In the genomic region with DNA sequence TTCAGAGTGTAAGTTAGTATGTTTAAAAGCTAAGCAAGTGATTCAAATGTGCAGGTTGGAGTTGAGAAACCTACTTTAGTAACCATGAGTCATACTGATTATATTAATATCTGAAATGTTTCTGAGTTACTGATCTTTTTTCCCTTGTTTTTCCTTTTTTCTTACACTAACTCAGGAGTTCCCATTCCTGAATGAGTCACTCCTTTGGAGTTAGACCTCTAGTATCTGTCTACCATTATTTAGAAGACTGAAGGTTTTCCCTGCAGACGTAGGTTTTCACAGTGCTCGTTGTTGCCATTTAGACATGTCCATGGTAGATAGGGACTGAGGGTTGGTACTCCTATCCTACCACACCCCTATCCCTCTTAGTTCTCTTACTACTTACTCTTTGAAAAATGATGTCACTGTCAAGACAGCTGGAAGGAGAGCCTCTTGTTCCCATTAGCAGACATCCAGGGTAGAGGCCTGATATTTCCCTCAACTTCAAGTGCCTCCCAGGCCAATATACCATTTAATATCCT, we compare ENCODE assay signal across 16 cellular contexts. TPM values are rescaled to one million over a fixed set of nuclear protein-coding genes. Genes with fewer than 3 reads are reported as not detected.
DNase-seq lines count a peak whose midpoint lies in the region; ATAC-seq lines count a peak whose summit lies in the region.
"Had no signal": no experiment of that assay in that cellular context is flagged by ENCODE, and none has a peak within 500 bp of the region (broad histone marks: within the 10 kb centered on the region; RNA-seq: fewer than 3 reads in every experiment).

No MANE protein-coding gene starts in this region.

- peak overlapping the region; percentile 14 for H3K27ac ChIP-seq in SJSA1
- H3K27ac ChIP-seq: testis had no signal

- peaks cover 26% of the 10 kb centered on the region for H3K36me3 ChIP-seq in SJSA1

- no peaks in the 10 kb centered on the region for H3K9me3 ChIP-seq in SJSA1 (replicated peaks)
- H3K9me3 ChIP-seq: testis had no signal

- no peak overlapping the region for H3K4me3 ChIP-seq in SJSA1
- H3K4me3 ChIP-seq: testis had no signal

- peak; percentile 86 for DNase-seq in ELR (ENCODE audit: low read depth)
- DNase-seq in SJSA1 (ENCODE audit: low read depth in 1 of 2, low spot score in 2 of 2): peak in 1 of 2 experiments; percentile 49
- peak; percentile 59 for DNase-seq in fibroblast of gingiva (ENCODE audit: low read depth)
- DNase-seq in putamen (ENCODE audit: low spot score): peak; percentile 46
- DNase-seq in GOT3 (lab: John Stamatoyannopoulos, UW): no peak
- DNase-seq: activated CD4-positive, alpha-beta memory T cell treated with anti-CD3 and anti-CD28 coated beads, Interleukin-2, amount 10 ng/mL, durations not matched to agents 7 days and 5 days; DMS 273 treated with DMSO at 0.1 percent for 48 hours; NCI-H1694; NK-92 treated with Interleukin-12 subunit alpha and Interleukin-12 subunit beta, amount 100 ng/mL, for 24 hours; nucleus accumbens; T-helper 17 cell; testis had no signal

- H3K4me1 ChIP-seq in SJSA1 (replicated peaks): peaks cover 39% of the 10 kb centered on the region
- H3K4me1 ChIP-seq: testis had no signal

- ATAC-seq in GM21576 (IDR thresholded peaks at IDR 0.05; ENCODE audit: unreplicated experiment) (no peak), HG02642 (IDR thresholded peaks at IDR 0.05; ENCODE audit: poor library complexity, unreplicated experiment) (no peak)
- ATAC-seq in activated CD4-positive, CD25-positive, alpha-beta regulatory T cell treated with anti-CD3 and anti-CD28 coated beads, Interleukin-2, amount 50 U/mL, for 24 hours: no peak
- ATAC-seq: activated naive CD4-positive, alpha-beta T cell treated with anti-CD3 and anti-CD28 coated beads, Interleukin-2, amount 50 U/mL, for 72 hours; T-helper 17 cell had no signal

- no peaks in the 10 kb centered on the region for H3K27me3 ChIP-seq in SJSA1 (replicated peaks)
- H3K27me3 ChIP-seq: testis had no signal

RNA-seq across cellular contexts. Expression of a gene that starts 20.2 kb away (rescaled TPM):
- 19.8 and 45.6 TPM in 2 replicates for total RNA-seq in SJSA1 (2014; rRNA removed; shearing (Covaris generic))

RNA-seq across cellular contexts. Expression of a gene that starts 47.2 kb away (rescaled TPM):
- 84.6 and 101 TPM in 2 replicates for total RNA-seq in SJSA1 (2014; rRNA removed; shearing (Covaris generic))
